17 cellular contexts compared by ENCODE assay signal in genomic region chr3:52200981-52201679, GRCh38. TPM values are rescaled to one million over a fixed set of nuclear protein-coding genes. Genes with fewer than 3 reads are reported as not detected.
DNase-seq lines count a peak whose midpoint lies in the region; ATAC-seq, FAIRE-seq and TF ChIP-seq lines count a peak whose summit lies in the region.
"Had no signal": no experiment of that assay in that cellular context is flagged by ENCODE, and none has a peak within 500 bp of the region (broad histone marks: within the 10 kb centered on the region; RNA-seq: fewer than 3 reads in every experiment).

No MANE protein-coding gene starts in this region.

- FAIRE-seq in HepG2 (lab: Jason Lieb, UNC), result no peak

- H3K36me3 Mint-ChIP-seq in CD4-positive, alpha-beta T cell (ENCODE audit: low read depth), result peaks cover 74% of the 10 kb centered on the region
- H3K36me3 Mint-ChIP-seq in activated naive CD8-positive, alpha-beta T cell treated with anti-CD3 and anti-CD28 coated beads, Interleukin-2, amount 50 U/mL, for 24 hours (ENCODE audit: low read depth), result peaks cover 55% of the 10 kb centered on the region
- peaks cover 6 to 57% (median 31%) of the 10 kb centered on the region in 3 donors for H3K36me3 Mint-ChIP-seq in naive thymus-derived CD8-positive, alpha-beta T cell

- CTCF ChIA-PET in CD4-positive, alpha-beta T cell (lab: Charles Lee), result no interaction called here
- CTCF ChIA-PET in HepG2 (lab: Yijun Ruan, JAX; ENCODE audit: low intra/inter-chr PET ratio, low total read pairs), result no interaction called here

- H3K4me1 Mint-ChIP-seq in CD4-positive, alpha-beta T cell (ENCODE audit: low read depth), result peaks cover 51% of the 10 kb centered on the region
- peaks cover 70% of the 10 kb centered on the region for H3K4me1 Mint-ChIP-seq in activated naive CD8-positive, alpha-beta T cell treated with anti-CD3 and anti-CD28 coated beads, Interleukin-2, amount 50 U/mL, for 24 hours
- H3K4me1 Mint-ChIP-seq in naive thymus-derived CD8-positive, alpha-beta T cell, result peaks cover 20 to 59% (median 52%) of the 10 kb centered on the region in 4 donors

- no peak overlapping the region for H3K4me2 ChIP-seq in HepG2 (ENCODE audit: low read depth, low read length)

- peaks cover 11% of the 10 kb centered on the region for H3K79me2 ChIP-seq in HepG2 (ENCODE audit: insufficient read depth, low read length)

- no peak overlapping the region for H3K9ac ChIP-seq in HepG2 (ENCODE audit: insufficient read depth, low read depth, low read length)

- in situ Hi-C loops in HepG2 (cut with HindIII; ENCODE audit: extremely low pct_ligation_motif_present, low pct_unique_long_range_greater_than_20kb), result no loop called here

- no peak for DNase-seq in CD4-positive, alpha-beta T cell
- DNase-seq in HCEC 1CT (peak; percentile 20), HepG2 (ENCODE audit: low spot score) (no peak), HUDEP-2 (lab: John Stamatoyannopoulos, UW; ENCODE audit: unreplicated experiment in 76 of 76) (no peak)
- DNase-seq in activated naive CD8-positive, alpha-beta T cell treated with anti-CD3 and anti-CD28 coated beads, Interleukin-2, amount 50 U/mL, for 24 hours, result no peak
- no peak for DNase-seq in naive thymus-derived CD8-positive, alpha-beta T cell
- DNase-seq: C1 segment of cervical spinal cord; dorsolateral prefrontal cortex; NCI-H774; SJCRH30; stimulated activated naive CD8-positive, alpha-beta T cell treated with anti-CD3 and anti-CD28 coated beads, Interleukin-15, Interleukin-2, amounts not matched to agents 100 U/mL and 50 U/mL, for 24 hours had no signal

- H4K20me1 ChIP-seq in HepG2 (ENCODE audit: insufficient read depth, low read length), result no peaks in the 10 kb centered on the region

- H2AFZ ChIP-seq in HepG2 (ENCODE audit: low read length), result no peak overlapping the region

- intact Hi-C loops in CD4-positive, alpha-beta T cell (cut with DNase I, micrococcal nuclease), result no loop called here
- intact Hi-C loops in HepG2 (cut with micrococcal nuclease; ENCODE audit: unreplicated experiment), result no loop called here

- no peaks in the 10 kb centered on the region for H3K9me3 Mint-ChIP-seq in CD4-positive, alpha-beta T cell
- no peaks in the 10 kb centered on the region for H3K9me3 Mint-ChIP-seq in activated naive CD8-positive, alpha-beta T cell treated with anti-CD3 and anti-CD28 coated beads, Interleukin-2, amount 50 U/mL, for 24 hours
- H3K9me3 Mint-ChIP-seq in naive thymus-derived CD8-positive, alpha-beta T cell, result no peaks in the 10 kb centered on the region

- TF ChIP-seq EP300 in HepG2 (IDR thresholded peaks at IDR 0.05; ENCODE audit: low read depth in 2 of 2, low read length in 2 of 2), result no peak
- no peak for TF ChIP-seq EP300 in HepG2 (CRISPR knock-in tag; IDR thresholded peaks at IDR 0.05; ENCODE audit: borderline replicate concordance)

- H3K4me1 ChIP-seq in HepG2 (ENCODE audit: insufficient read depth, low read length), result peaks cover 65% of the 10 kb centered on the region

- no peaks in the 10 kb centered on the region for H3K27me3 Mint-ChIP-seq in CD4-positive, alpha-beta T cell
- no peaks in the 10 kb centered on the region for H3K27me3 Mint-ChIP-seq in activated naive CD8-positive, alpha-beta T cell treated with anti-CD3 and anti-CD28 coated beads, Interleukin-2, amount 50 U/mL, for 24 hours
- no peaks in the 10 kb centered on the region for H3K27me3 Mint-ChIP-seq in naive thymus-derived CD8-positive, alpha-beta T cell

- no peaks in the 10 kb centered on the region for H3K9me3 ChIP-seq in CD4-positive, alpha-beta T cell (ENCODE audit: control insufficient read depth, low read length)
- no peaks in the 10 kb centered on the region for H3K9me3 ChIP-seq in HepG2 (ENCODE audit: low read length)
- H3K9me3 ChIP-seq: ascending aorta, SJCRH30 had no signal

- TF ChIP-seq POLR2A in HepG2 (IDR thresholded peaks at IDR 0.05; ENCODE audit: insufficient read depth in 1 of 2, low read depth in 2 of 2, low read length in 2 of 2), result no peak

- H3K27ac Mint-ChIP-seq in CD4-positive, alpha-beta T cell, result no peak overlapping the region
- peak overlapping the region; percentile 22 for H3K27ac Mint-ChIP-seq in activated naive CD8-positive, alpha-beta T cell treated with anti-CD3 and anti-CD28 coated beads, Interleukin-2, amount 50 U/mL, for 24 hours
- peak overlapping the region in 5 of 10 donors; percentile 9 to 75 (median 40) for H3K27ac Mint-ChIP-seq in naive thymus-derived CD8-positive, alpha-beta T cell
- H3K27ac Mint-ChIP-seq: mesothelial cell of epicardium had no signal

- no peaks in the 10 kb centered on the region for H3K27me3 ChIP-seq in CD4-positive, alpha-beta T cell (ENCODE audit: control insufficient read depth, insufficient read depth, low read length)
- no peaks in the 10 kb centered on the region for H3K27me3 ChIP-seq in HepG2 (ENCODE audit: control insufficient read depth in 1 of 2, insufficient read depth in 2 of 2, low read length in 2 of 2)
- H3K27me3 ChIP-seq: ascending aorta, dorsolateral prefrontal cortex, SJCRH30 had no signal

- H3K4me3 ChIP-seq in HepG2 (replicated peaks in 1 of 3; ENCODE audit: insufficient read depth in 1 of 3, low read depth in 2 of 3, low read length in 3 of 3), result no peak overlapping the region
- H3K4me3 ChIP-seq: ascending aorta, SJCRH30 had no signal

- TF ChIP-seq CTCF in CD4-positive, alpha-beta T cell (IDR thresholded peaks at IDR 0.05), result no peak
- TF ChIP-seq CTCF in HepG2 (CRISPR knock-in tag; IDR thresholded peaks at IDR 0.05), result no peak

- no peak for TF ChIP-seq RAD21 in HepG2 (CRISPR knock-in tag; IDR thresholded peaks at IDR 0.05)

- POLR2A ChIA-PET in CD4-positive, alpha-beta T cell (lab: Charles Lee), result interaction anchor here (0.6 to 1.0 kb wide), 2 partner anchors 16 to 87 kb away, joined by 3 read pairs; partner anchors contain the start of gene GLYCTK
- POLR2A ChIA-PET in HepG2 (lab: Yijun Ruan, JAX), result interaction anchor here (0.7 to 2.1 kb wide), 4 partner anchors 9 to 218 kb away, joined by 3 to 5 read pairs (median 3); partner anchors contain the start of gene POC1A
- POLR2A ChIA-PET in naive thymus-derived CD8-positive, alpha-beta T cell (lab: Charles Lee), result interaction anchor here (0.8 to 1.8 kb wide), 3 partner anchors 16 to 78 kb away, joined by 3 to 7 read pairs (median 3); no protein-coding TSS in a partner anchor

- ATAC-seq in CD4-positive, alpha-beta T cell (ENCODE audit: poor library complexity), result no peak
- ATAC-seq in activated naive CD8-positive, alpha-beta T cell treated with anti-CD3 and anti-CD28 coated beads, Interleukin-2, amount 50 U/mL, for 24 hours, result no peak
- ATAC-seq in HepG2, result no peak
- ATAC-seq in GM18520 (IDR thresholded peaks at IDR 0.05; ENCODE audit: unreplicated experiment), result no peak
- ATAC-seq in naive thymus-derived CD8-positive, alpha-beta T cell, result no peak
- ATAC-seq in HG03139 (IDR thresholded peaks at IDR 0.05; ENCODE audit: unreplicated experiment), result no peak
- ATAC-seq: stimulated activated naive CD8-positive, alpha-beta T cell treated with anti-CD3 and anti-CD28 coated beads, Interleukin-15, Interleukin-2, amounts not matched to agents 100 U/mL and 50 U/mL, for 24 hours had no signal

- peaks cover 11 to 52% of the 10 kb centered on the region in 2 experiments for H3K36me3 ChIP-seq in HepG2 (replicated peaks in 1 of 2; ENCODE audit: control insufficient read depth in 1 of 2, insufficient read depth in 2 of 2, low read length in 2 of 2)

- no TSS peak for BruUV-seq in HepG2 (replicated peaks; lab: Mats Ljungman, UMichigan)

- no peak overlapping the region for H3K27ac ChIP-seq in CD4-positive, alpha-beta T cell (ENCODE audit: low read depth, low read length)
- peak overlapping the region; percentile 26 for H3K27ac ChIP-seq in HepG2 (ENCODE audit: extremely low read length, insufficient read depth, low read length)
- H3K27ac ChIP-seq: ascending aorta, SJCRH30, VCaP had no signal

- peak overlapping the region; percentile 31 for H3K4me3 Mint-ChIP-seq in CD4-positive, alpha-beta T cell
- no peak overlapping the region for H3K4me3 Mint-ChIP-seq in activated naive CD8-positive, alpha-beta T cell treated with anti-CD3 and anti-CD28 coated beads, Interleukin-2, amount 50 U/mL, for 24 hours
- H3K4me3 Mint-ChIP-seq in naive thymus-derived CD8-positive, alpha-beta T cell, result no peak overlapping the region
- H3K4me3 Mint-ChIP-seq: mesothelial cell of epicardium had no signal

- WGBS in HepG2 (ENCODE audit: low lambda C conversion rate), result 95% methylated on average over 5 of the region's 5 CpGs

RNA-seq across cellular contexts. Expression of gene ALAS1, which starts 3.2 kb away (rescaled TPM):
- 1 to 10 TPM; 6.0 to 7.0 TPM for total RNA-seq in CD4-positive, alpha-beta T cell
- 36.0 and 40.2 TPM in 2 replicates for total RNA-seq in HepG2 (2016; rRNA removed; fragmentation: Illumina TruSeq; extraction: Trizol)
- 9.6 and 11.6 TPM in 2 replicates for total RNA-seq in HepG2 (2016; cell fraction: cytosol; rRNA removed; fragmentation: Illumina TruSeq; extraction: Trizol; ENCODE audit: low read depth)
- total RNA-seq in HepG2 (2016; cell fraction: insoluble cytoplasmic fraction; rRNA removed; fragmentation: Illumina TruSeq; extraction: Trizol), result 33.6 and 35.3 TPM in 2 replicates
- 14.0 and 14.5 TPM in 2 replicates for total RNA-seq in HepG2 (2016; cell fraction: membrane; rRNA removed; fragmentation: Illumina TruSeq; extraction: Trizol)
- total RNA-seq in HepG2 (2016; cell fraction: nucleus; rRNA removed; fragmentation: Illumina TruSeq; extraction: Trizol), result 16.9 and 18.1 TPM in 2 replicates
- polyA plus RNA-seq in HepG2 (2011; rRNA removed), result 39.0 and 43.2 TPM in 2 replicates
- 41.2 and 50.6 TPM in 2 replicates for polyA plus RNA-seq in HepG2 (2011; cell fraction: cytosol; rRNA removed)
- polyA plus RNA-seq in HepG2 (2011; cell fraction: nucleus; rRNA removed), result 30.0 and 30.9 TPM in 2 replicates
- polyA plus RNA-seq in HepG2 (2012), result 19.8 and 27.7 TPM in 2 replicates
- polyA plus RNA-seq in HepG2 (2016; cell fraction: cytosol; fragmentation: Illumina TruSeq; extraction: Trizol; ENCODE audit: low read depth), result 3.9 and 4.3 TPM in 2 replicates
- 27.6 and 42.4 TPM in 2 replicates for polyA plus RNA-seq in HepG2 (2016; cell fraction: insoluble cytoplasmic fraction; fragmentation: Illumina TruSeq; extraction: Trizol; ENCODE audit: low read depth)
- polyA plus RNA-seq in HepG2 (2016; cell fraction: membrane; fragmentation: Illumina TruSeq; extraction: Trizol; ENCODE audit: low read depth), result 6.8 and 7.1 TPM in 2 replicates
- 26.7 and 30.3 TPM in 2 replicates for polyA plus RNA-seq in HepG2 (2016; cell fraction: nucleus; fragmentation: Illumina TruSeq; extraction: Trizol; ENCODE audit: insufficient read depth, low read depth)
- 49.6 and 54.7 TPM in 2 replicates for polyA minus RNA-seq in HepG2 (2011; rRNA and poly(A)+ RNA removed; ENCODE audit: low replicate concordance)
- 23.9 and 26.4 TPM in 2 replicates for polyA minus RNA-seq in HepG2 (2011; cell fraction: cytosol; rRNA and poly(A)+ RNA removed)
- 17.3 and 19.0 TPM in 2 replicates for polyA minus RNA-seq in HepG2 (2011; cell fraction: nucleus; rRNA and poly(A)+ RNA removed)
- 10 to 100 TPM; 16.2 to 18.8 TPM for total RNA-seq in naive thymus-derived CD8-positive, alpha-beta T cell
- polyA plus RNA-seq in naive thymus-derived CD8-positive, alpha-beta T cell, result 10 to 100 TPM; 14.7 to 28.9 (median 18.5) TPM

RNA-seq across cellular contexts. Expression of gene TLR9, which starts 24.3 kb away (rescaled TPM):
- under 1 TPM; 0.08 to 0.17 TPM for total RNA-seq in CD4-positive, alpha-beta T cell
- not detected in 2 replicates for total RNA-seq in HepG2 (2016; rRNA removed; fragmentation: Illumina TruSeq; extraction: Trizol)
- not detected in 2 replicates for total RNA-seq in HepG2 (2016; cell fraction: cytosol; rRNA removed; fragmentation: Illumina TruSeq; extraction: Trizol; ENCODE audit: low read depth)
- total RNA-seq in HepG2 (2016; cell fraction: insoluble cytoplasmic fraction; rRNA removed; fragmentation: Illumina TruSeq; extraction: Trizol), result not detected in 2 replicates
- total RNA-seq in HepG2 (2016; cell fraction: membrane; rRNA removed; fragmentation: Illumina TruSeq; extraction: Trizol), result not detected in 2 replicates
- not detected in 2 replicates for total RNA-seq in HepG2 (2016; cell fraction: nucleus; rRNA removed; fragmentation: Illumina TruSeq; extraction: Trizol)
- 0.08 TPM in 1 of 2 replicates, not detected in the other for polyA plus RNA-seq in HepG2 (2011; rRNA removed)
- 0.01 TPM in 2 replicates for polyA plus RNA-seq in HepG2 (2011; cell fraction: cytosol; rRNA removed)
- 0.88 and 0.95 TPM in 2 replicates for polyA plus RNA-seq in HepG2 (2011; cell fraction: nucleus; rRNA removed)
- 0.31 TPM in 1 of 2 replicates, not detected in the other for polyA plus RNA-seq in HepG2 (2012)
- not detected in 2 replicates for polyA plus RNA-seq in HepG2 (2016; cell fraction: cytosol; fragmentation: Illumina TruSeq; extraction: Trizol; ENCODE audit: low read depth)
- polyA plus RNA-seq in HepG2 (2016; cell fraction: insoluble cytoplasmic fraction; fragmentation: Illumina TruSeq; extraction: Trizol; ENCODE audit: low read depth), result not detected in 2 replicates
- polyA plus RNA-seq in HepG2 (2016; cell fraction: membrane; fragmentation: Illumina TruSeq; extraction: Trizol; ENCODE audit: low read depth), result not detected in 2 replicates
- polyA plus RNA-seq in HepG2 (2016; cell fraction: nucleus; fragmentation: Illumina TruSeq; extraction: Trizol; ENCODE audit: insufficient read depth, low read depth), result not detected in 2 replicates
- 0.14 TPM in 1 of 2 replicates, not detected in the other for polyA minus RNA-seq in HepG2 (2011; rRNA and poly(A)+ RNA removed; ENCODE audit: low replicate concordance)
- polyA minus RNA-seq in HepG2 (2011; cell fraction: cytosol; rRNA and poly(A)+ RNA removed), result not detected in 2 replicates
- 0.25 and 0.26 TPM in 2 replicates for polyA minus RNA-seq in HepG2 (2011; cell fraction: nucleus; rRNA and poly(A)+ RNA removed)
- 1 to 10 TPM; 2.4 to 2.8 TPM for total RNA-seq in naive thymus-derived CD8-positive, alpha-beta T cell
- not detected for polyA plus RNA-seq in naive thymus-derived CD8-positive, alpha-beta T cell
- total RNA-seq: ascending aorta, H4, SJCRH30 had no signal

RNA-seq across cellular contexts. Expression of gene TWF2, which starts 37.8 kb away (rescaled TPM):
- 10 to 100 TPM; 17.4 to 21.7 TPM for total RNA-seq in CD4-positive, alpha-beta T cell
- 45.5 and 49.1 TPM in 2 replicates for total RNA-seq in HepG2 (2016; rRNA removed; fragmentation: Illumina TruSeq; extraction: Trizol)
- 9.3 and 10.4 TPM in 2 replicates for total RNA-seq in HepG2 (2016; cell fraction: cytosol; rRNA removed; fragmentation: Illumina TruSeq; extraction: Trizol; ENCODE audit: low read depth)
- total RNA-seq in HepG2 (2016; cell fraction: insoluble cytoplasmic fraction; rRNA removed; fragmentation: Illumina TruSeq; extraction: Trizol), result 46.7 and 47.5 TPM in 2 replicates
- total RNA-seq in HepG2 (2016; cell fraction: membrane; rRNA removed; fragmentation: Illumina TruSeq; extraction: Trizol), result 18.1 and 19.8 TPM in 2 replicates
- 19.0 and 20.5 TPM in 2 replicates for total RNA-seq in HepG2 (2016; cell fraction: nucleus; rRNA removed; fragmentation: Illumina TruSeq; extraction: Trizol)
- 108 and 123 TPM in 2 replicates for polyA plus RNA-seq in HepG2 (2011; rRNA removed)
- polyA plus RNA-seq in HepG2 (2011; cell fraction: cytosol; rRNA removed), result 139 and 201 TPM in 2 replicates
- 105 and 112 TPM in 2 replicates for polyA plus RNA-seq in HepG2 (2011; cell fraction: nucleus; rRNA removed)
- 63.2 and 85.2 TPM in 2 replicates for polyA plus RNA-seq in HepG2 (2012)
- 10.6 and 11.3 TPM in 2 replicates for polyA plus RNA-seq in HepG2 (2016; cell fraction: cytosol; fragmentation: Illumina TruSeq; extraction: Trizol; ENCODE audit: low read depth)
- polyA plus RNA-seq in HepG2 (2016; cell fraction: insoluble cytoplasmic fraction; fragmentation: Illumina TruSeq; extraction: Trizol; ENCODE audit: low read depth), result 55.3 and 58.3 TPM in 2 replicates
- polyA plus RNA-seq in HepG2 (2016; cell fraction: membrane; fragmentation: Illumina TruSeq; extraction: Trizol; ENCODE audit: low read depth), result 16.1 and 16.9 TPM in 2 replicates
- 37.2 and 39.4 TPM in 2 replicates for polyA plus RNA-seq in HepG2 (2016; cell fraction: nucleus; fragmentation: Illumina TruSeq; extraction: Trizol; ENCODE audit: insufficient read depth, low read depth)
- 46.6 and 135 TPM in 2 replicates for polyA minus RNA-seq in HepG2 (2011; rRNA and poly(A)+ RNA removed; ENCODE audit: low replicate concordance)
- polyA minus RNA-seq in HepG2 (2011; cell fraction: cytosol; rRNA and poly(A)+ RNA removed), result 84.6 and 87.5 TPM in 2 replicates
- polyA minus RNA-seq in HepG2 (2011; cell fraction: nucleus; rRNA and poly(A)+ RNA removed), result 18.5 and 25.0 TPM in 2 replicates
- total RNA-seq in naive thymus-derived CD8-positive, alpha-beta T cell, result 10 to 100 TPM; 77.2 to 77.6 TPM
- 100 to 1,000 TPM; 112 to 171 (median 142) TPM for polyA plus RNA-seq in naive thymus-derived CD8-positive, alpha-beta T cell

RNA-seq across cellular contexts. Expression of gene PPM1M, which starts 44.4 kb away (rescaled TPM):
- total RNA-seq in CD4-positive, alpha-beta T cell, result 10 to 100 TPM; 36.7 to 40.2 TPM
- 1.5 and 2.5 TPM in 2 replicates for total RNA-seq in HepG2 (2016; rRNA removed; fragmentation: Illumina TruSeq; extraction: Trizol)
- total RNA-seq in HepG2 (2016; cell fraction: cytosol; rRNA removed; fragmentation: Illumina TruSeq; extraction: Trizol; ENCODE audit: low read depth), result 0.91 and 1.1 TPM in 2 replicates
- total RNA-seq in HepG2 (2016; cell fraction: insoluble cytoplasmic fraction; rRNA removed; fragmentation: Illumina TruSeq; extraction: Trizol), result 2.2 and 2.4 TPM in 2 replicates
- 2.7 and 3.5 TPM in 2 replicates for total RNA-seq in HepG2 (2016; cell fraction: membrane; rRNA removed; fragmentation: Illumina TruSeq; extraction: Trizol)
- total RNA-seq in HepG2 (2016; cell fraction: nucleus; rRNA removed; fragmentation: Illumina TruSeq; extraction: Trizol), result 2.0 and 2.1 TPM in 2 replicates
- polyA plus RNA-seq in HepG2 (2011; rRNA removed), result 5.9 and 6.9 TPM in 2 replicates
- polyA plus RNA-seq in HepG2 (2011; cell fraction: cytosol; rRNA removed), result 4.4 and 5.2 TPM in 2 replicates
- polyA plus RNA-seq in HepG2 (2011; cell fraction: nucleus; rRNA removed), result 20.6 and 21.3 TPM in 2 replicates
- 4.0 and 4.5 TPM in 2 replicates for polyA plus RNA-seq in HepG2 (2012)
- polyA plus RNA-seq in HepG2 (2016; cell fraction: cytosol; fragmentation: Illumina TruSeq; extraction: Trizol; ENCODE audit: low read depth), result 0.99 and 1.1 TPM in 2 replicates
- polyA plus RNA-seq in HepG2 (2016; cell fraction: insoluble cytoplasmic fraction; fragmentation: Illumina TruSeq; extraction: Trizol; ENCODE audit: low read depth), result 2.0 and 2.3 TPM in 2 replicates
- 2.3 and 2.5 TPM in 2 replicates for polyA plus RNA-seq in HepG2 (2016; cell fraction: membrane; fragmentation: Illumina TruSeq; extraction: Trizol; ENCODE audit: low read depth)
- polyA plus RNA-seq in HepG2 (2016; cell fraction: nucleus; fragmentation: Illumina TruSeq; extraction: Trizol; ENCODE audit: insufficient read depth, low read depth), result 3.6 and 4.3 TPM in 2 replicates
- polyA minus RNA-seq in HepG2 (2011; rRNA and poly(A)+ RNA removed; ENCODE audit: low replicate concordance), result 8.9 and 14.9 TPM in 2 replicates
- polyA minus RNA-seq in HepG2 (2011; cell fraction: cytosol; rRNA and poly(A)+ RNA removed), result 1.5 and 1.9 TPM in 2 replicates
- polyA minus RNA-seq in HepG2 (2011; cell fraction: nucleus; rRNA and poly(A)+ RNA removed), result 2.7 and 3.7 TPM in 2 replicates
- total RNA-seq in naive thymus-derived CD8-positive, alpha-beta T cell, result 100 to 1,000 TPM; 108 to 114 TPM
- polyA plus RNA-seq in naive thymus-derived CD8-positive, alpha-beta T cell, result 100 to 1,000 TPM in 2 of 3 donors, 10 to 100 TPM in 1; 68.0 to 172 (median 106) TPM

RNA-seq across cellular contexts. Expression of gene POC1A, which starts 46.9 kb away (rescaled TPM):
- total RNA-seq in CD4-positive, alpha-beta T cell, result under 1 TPM; 0.22 to 0.39 TPM
- 20.0 and 22.5 TPM in 2 replicates for total RNA-seq in HepG2 (2016; rRNA removed; fragmentation: Illumina TruSeq; extraction: Trizol)
- total RNA-seq in HepG2 (2016; cell fraction: cytosol; rRNA removed; fragmentation: Illumina TruSeq; extraction: Trizol; ENCODE audit: low read depth), result 13.9 and 15.5 TPM in 2 replicates
- 20.6 and 21.0 TPM in 2 replicates for total RNA-seq in HepG2 (2016; cell fraction: insoluble cytoplasmic fraction; rRNA removed; fragmentation: Illumina TruSeq; extraction: Trizol)
- 24.6 and 24.9 TPM in 2 replicates for total RNA-seq in HepG2 (2016; cell fraction: membrane; rRNA removed; fragmentation: Illumina TruSeq; extraction: Trizol)
- total RNA-seq in HepG2 (2016; cell fraction: nucleus; rRNA removed; fragmentation: Illumina TruSeq; extraction: Trizol), result 11.2 and 11.3 TPM in 2 replicates
- polyA plus RNA-seq in HepG2 (2011; rRNA removed), result 12.6 and 14.6 TPM in 2 replicates
- 9.9 and 16.4 TPM in 2 replicates for polyA plus RNA-seq in HepG2 (2011; cell fraction: cytosol; rRNA removed)
- polyA plus RNA-seq in HepG2 (2011; cell fraction: nucleus; rRNA removed), result 9.4 and 12.5 TPM in 2 replicates
- polyA plus RNA-seq in HepG2 (2012), result 5.8 and 9.6 TPM in 2 replicates
- 18.4 and 20.8 TPM in 2 replicates for polyA plus RNA-seq in HepG2 (2016; cell fraction: cytosol; fragmentation: Illumina TruSeq; extraction: Trizol; ENCODE audit: low read depth)
- polyA plus RNA-seq in HepG2 (2016; cell fraction: insoluble cytoplasmic fraction; fragmentation: Illumina TruSeq; extraction: Trizol; ENCODE audit: low read depth), result 22.6 and 26.9 TPM in 2 replicates
- 23.5 and 25.2 TPM in 2 replicates for polyA plus RNA-seq in HepG2 (2016; cell fraction: membrane; fragmentation: Illumina TruSeq; extraction: Trizol; ENCODE audit: low read depth)
- polyA plus RNA-seq in HepG2 (2016; cell fraction: nucleus; fragmentation: Illumina TruSeq; extraction: Trizol; ENCODE audit: insufficient read depth, low read depth), result 16.5 and 16.9 TPM in 2 replicates
- 35.8 and 64.7 TPM in 2 replicates for polyA minus RNA-seq in HepG2 (2011; rRNA and poly(A)+ RNA removed; ENCODE audit: low replicate concordance)
- 4.6 and 7.1 TPM in 2 replicates for polyA minus RNA-seq in HepG2 (2011; cell fraction: cytosol; rRNA and poly(A)+ RNA removed)
- 8.0 TPM in 2 replicates for polyA minus RNA-seq in HepG2 (2011; cell fraction: nucleus; rRNA and poly(A)+ RNA removed)
- 1 to 10 TPM; 1.2 to 1.9 TPM for total RNA-seq in naive thymus-derived CD8-positive, alpha-beta T cell
- polyA plus RNA-seq in naive thymus-derived CD8-positive, alpha-beta T cell, result 1 to 10 TPM in 1 of 3 donors, under 1 TPM in 2; 0.28 to 1.1 (median 0.66) TPM
- total RNA-seq: ascending aorta had no signal
